ENCODE assay signal across 8 cellular contexts in the genomic region with DNA sequence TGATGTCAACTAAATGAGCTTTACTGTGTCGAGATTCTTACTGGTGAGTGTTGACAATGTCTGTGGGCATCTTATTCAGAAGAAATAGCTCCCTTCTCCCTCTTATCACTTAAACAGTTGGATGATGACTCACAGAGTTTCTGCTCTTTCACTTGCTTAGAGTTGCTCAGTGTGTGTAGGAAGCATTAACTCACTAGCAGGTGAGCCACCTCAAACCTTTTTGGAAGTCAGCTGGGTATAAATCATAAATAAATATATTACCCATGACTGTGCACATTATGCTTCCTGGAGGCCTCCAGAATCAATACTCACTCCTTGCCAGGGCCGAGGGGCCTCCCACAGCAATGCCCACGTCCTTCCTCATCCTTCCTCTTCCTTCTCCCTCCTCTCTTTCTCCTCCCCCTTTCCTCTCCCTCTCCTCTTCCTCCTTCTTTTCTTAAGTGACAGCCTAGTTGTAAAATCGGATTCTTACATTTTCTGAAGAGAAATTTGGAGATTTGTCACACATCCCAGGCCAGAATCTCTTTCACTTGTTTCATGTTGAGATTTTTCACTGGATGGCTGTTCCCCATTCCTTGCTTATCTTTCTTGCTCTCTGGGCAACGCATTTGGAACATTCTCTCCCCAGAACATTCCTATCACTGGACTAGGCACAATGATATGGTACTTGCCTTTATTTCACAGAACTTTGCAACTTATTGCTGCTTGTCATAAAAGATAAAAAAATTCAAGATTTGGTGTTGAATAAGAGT. TPM values are rescaled to one million over a fixed set of nuclear protein-coding genes. Genes with fewer than 3 reads are reported as not detected.
DNase-seq lines count a peak whose midpoint lies in the region; ATAC-seq, FAIRE-seq and TF ChIP-seq lines count a peak whose summit lies in the region.
"Had no signal": no experiment of that assay in that cellular context is flagged by ENCODE, and none has a peak within 500 bp of the region (broad histone marks: within the 10 kb centered on the region; RNA-seq: fewer than 3 reads in every experiment).

No MANE protein-coding gene starts in this region.

- no peaks in the 10 kb centered on the region for H3K9me2 ChIP-seq in PC-9 (ENCODE audit: insufficient read depth)

- no TSS peak for BruUV-seq in PC-9 (replicated peaks; lab: Mats Ljungman, UMichigan)

- POLR2A ChIA-PET in PC-9 (lab: Charles Lee; ENCODE audit: unreplicated experiment), result no interaction called here

- H3K4me2 ChIP-seq in PC-9, result peak overlapping the region; percentile 39; the same call in 1 of the 2 replicates

- no peak for FAIRE-seq in pancreas (lab: Jason Lieb, UNC)

- H3F3A ChIP-seq in PC-9 (ENCODE audit: insufficient read depth, low read depth), result peaks cover 6% of the 10 kb centered on the region; the same call in 1 of the 2 replicates

- CTCF ChIA-PET in PC-9 (lab: Charles Lee), result no interaction called here

- H3K4me3 ChIP-seq in PC-9 (no peak overlapping the region), pancreas (no peak overlapping the region)

- H3K9me3 ChIP-seq in PC-9 (ENCODE audit: insufficient read depth, low read depth), result no peaks in the 10 kb centered on the region
- no peaks in the 10 kb centered on the region for H3K9me3 ChIP-seq in pancreas

- peak; percentile 50 for ATAC-seq in HG02798 (IDR thresholded peaks at IDR 0.05; ENCODE audit: poor library complexity, unreplicated experiment)
- peak; percentile 30 to 75 (median 60) for ATAC-seq in pancreas
- no peak for ATAC-seq in HG02642 (IDR thresholded peaks at IDR 0.05; ENCODE audit: poor library complexity, unreplicated experiment)

- DNase-seq in PC-9 (peak in 1 of 2 experiments; percentile 80), dedifferentiated amniotic fluid mesenchymal stem cell (ENCODE audit: extremely low spot score) (peak; percentile 42), pancreas (no peak), T-helper 9 cell (no peak), NCI-H146 treated with DMSO at 0.1 percent for 48 hours (lab: John Stamatoyannopoulos, UW; ENCODE audit: unreplicated experiment) (no peak)
- DNase-seq: activated naive CD4-positive, alpha-beta T cell treated with anti-CD3 and anti-CD28 coated beads, Interleukin-2, amount 50 U/mL, for 16 hours had no signal

- H2AFZ ChIP-seq in PC-9, result peak overlapping the region; percentile 72; the same call in 1 of the 2 replicates

- no peaks in the 10 kb centered on the region for H3K79me2 ChIP-seq in PC-9 (ENCODE audit: low read depth)

- H3K27me3 ChIP-seq in PC-9 (ENCODE audit: insufficient read depth, low read depth) (no peaks in the 10 kb centered on the region), pancreas (no peaks in the 10 kb centered on the region)

- H3K4me1 ChIP-seq in PC-9 (replicated peaks; ENCODE audit: insufficient read depth), result peaks cover 13% of the 10 kb centered on the region
- H3K4me1 ChIP-seq in pancreas, result no peaks in the 10 kb centered on the region

- H3K36me3 ChIP-seq in PC-9 (ENCODE audit: low read depth) (no peaks in the 10 kb centered on the region), pancreas (no peaks in the 10 kb centered on the region)

- TF ChIP-seq CTCF in PC-9 (conservative IDR thresholded peaks at IDR 0.05) (no peak), pancreas (IDR thresholded peaks at IDR 0.05) (no peak)

- peak overlapping the region; percentile 60 for H3K27ac ChIP-seq in PC-9
- peak overlapping the region in 1 of 4 donors; percentile 9 for H3K27ac ChIP-seq in pancreas

- intact Hi-C loops in PC-9 (cut with micrococcal nuclease; ENCODE audit: unreplicated experiment), result no loop called here
- intact Hi-C loops in pancreas (cut with DNase I), result no loop called here

- 19% methylated on average over 5 of the region's 5 CpGs for WGBS in pancreas, 2 donors

- no peaks in the 10 kb centered on the region for H4K20me1 ChIP-seq in PC-9 (ENCODE audit: insufficient read depth)

RNA-seq across cellular contexts. Expression of a gene that starts 17.5 kb away (rescaled TPM):
- total RNA-seq in PC-9 (2021), result 0.18 and 0.44 TPM in 2 replicates
- total RNA-seq in pancreas, result under 1 TPM in 5 of 6 donors, not detected in 1; 0.03 to 0.24 (median 0.16) TPM
- under 1 TPM; 0.19 TPM for polyA plus RNA-seq in pancreas
